In genomic region chr2:127886593-127886935, GRCh38 we compare ENCODE assay signal across 8 cellular contexts. TPM values are rescaled to one million over a fixed set of nuclear protein-coding genes. Genes with fewer than 3 reads are reported as not detected.
DNase-seq lines count a peak whose midpoint lies in the region; ATAC-seq and TF ChIP-seq lines count a peak whose summit lies in the region.
"Not testable (repeated sequence)": the region's sequence is repeated elsewhere in the genome, so short reads cannot be mapped to it uniquely, and the experiment has no call there.

No MANE protein-coding gene starts in this region.

- not testable (repeated sequence) for H3K27me3 Mint-ChIP-seq in stimulated activated naive CD8-positive, alpha-beta T cell treated with anti-CD3 and anti-CD28 coated beads, Interleukin-15, Interleukin-2, amounts not matched to agents 100 ng/mL and 50 ng/mL, for 24 hours

- TF ChIP-seq CTCF in Panc1 (IDR thresholded peaks at IDR 0.05); foreskin fibroblast (IDR thresholded peaks at IDR 0.05; ENCODE audit: low read depth, low read length): not testable (repeated sequence)

- H3K9ac ChIP-seq in mucosa of rectum (ENCODE audit: low read depth in 1 of 2, low read length in 2 of 2) = peak overlapping the region; percentile 47 to 79

- CTCF ChIA-PET in Panc1 (lab: Charles Lee) = not testable (repeated sequence)

- H3K4me1 Mint-ChIP-seq in stimulated activated naive CD8-positive, alpha-beta T cell treated with anti-CD3 and anti-CD28 coated beads, Interleukin-15, Interleukin-2, amounts not matched to agents 100 ng/mL and 50 ng/mL, for 24 hours (ENCODE audit: low read depth) = peaks cover 48% of the 10 kb centered on the region

- H3K27ac Mint-ChIP-seq in stimulated activated naive CD8-positive, alpha-beta T cell treated with anti-CD3 and anti-CD28 coated beads, Interleukin-15, Interleukin-2, amounts not matched to agents 100 ng/mL and 50 ng/mL, for 24 hours = peak overlapping the region; percentile 75

- in situ Hi-C loops in Panc1 (cut with HindIII; ENCODE audit: low pct_unique_long_range_greater_than_20kb, low sequenced_read_pairs) = not testable (repeated sequence)

- ATAC-seq in GM21447 (IDR thresholded peaks at IDR 0.05; ENCODE audit: unreplicated experiment) (peak; percentile 28), HG03108 (IDR thresholded peaks at IDR 0.05; ENCODE audit: unreplicated experiment) (peak; percentile 21), Panc1 (peak; percentile 49)

- H3K36me3 Mint-ChIP-seq in stimulated activated naive CD8-positive, alpha-beta T cell treated with anti-CD3 and anti-CD28 coated beads, Interleukin-15, Interleukin-2, amounts not matched to agents 100 ng/mL and 50 ng/mL, for 24 hours (ENCODE audit: low read depth) = peaks cover 31% of the 10 kb centered on the region

- H3K4me3 Mint-ChIP-seq in stimulated activated naive CD8-positive, alpha-beta T cell treated with anti-CD3 and anti-CD28 coated beads, Interleukin-15, Interleukin-2, amounts not matched to agents 100 ng/mL and 50 ng/mL, for 24 hours = peak overlapping the region; percentile 86

- not testable (repeated sequence) for H3K9me3 ChIP-seq in Panc1 (ENCODE audit: control insufficient read depth, insufficient read depth, low read depth, low read length); mucosa of rectum (ENCODE audit: control insufficient read depth in 2 of 2, low read length in 2 of 2)

- not testable (repeated sequence) for BruUV-seq in Panc1 (replicated peaks; lab: Mats Ljungman, UMichigan)

- H3K4me1 ChIP-seq in Panc1 (ENCODE audit: control insufficient read depth, insufficient read depth, low read length) (peaks cover 22% of the 10 kb centered on the region), mucosa of rectum (ENCODE audit: control insufficient read depth in 2 of 2, insufficient read depth in 2 of 2, low read length in 2 of 2) (peaks cover 14% of the 10 kb centered on the region in 2 donors)

- peak overlapping the region; percentile 49 to 50 for H3K4me3 ChIP-seq in Panc1 (ENCODE audit: low read depth in 2 of 2, low read length in 2 of 2)
- H3K4me3 ChIP-seq in foreskin fibroblast (ENCODE audit: low read depth in 1 of 2, low read length in 2 of 2) = peak overlapping the region; percentile 53 to 56
- H3K4me3 ChIP-seq in mucosa of rectum (ENCODE audit: low read length in 2 of 2) = peak overlapping the region; percentile 67 to 70

- H3K36me3 ChIP-seq in Panc1 (ENCODE audit: control insufficient read depth, insufficient read depth, low read length) = peaks cover 15% of the 10 kb centered on the region
- H3K36me3 ChIP-seq in mucosa of rectum (ENCODE audit: control insufficient read depth in 2 of 2, insufficient read depth in 2 of 2, low read length in 2 of 2) = not testable (repeated sequence)

- DNase-seq in DMS 273 (lab: John Stamatoyannopoulos, UW; ENCODE audit: unreplicated experiment) = peak; percentile 76
- DNase-seq in Panc1 (ENCODE audit: low read depth, low spot score) = not testable (repeated sequence)
- peak in 1 of 2 donors; percentile 42 for DNase-seq in foreskin fibroblast

- intact Hi-C loops in Panc1 (cut with micrococcal nuclease; ENCODE audit: unreplicated experiment) = not testable (repeated sequence)

- not testable (repeated sequence) for H3K9me3 Mint-ChIP-seq in stimulated activated naive CD8-positive, alpha-beta T cell treated with anti-CD3 and anti-CD28 coated beads, Interleukin-15, Interleukin-2, amounts not matched to agents 100 ng/mL and 50 ng/mL, for 24 hours

- not testable (repeated sequence) for H3K27me3 ChIP-seq in Panc1 (ENCODE audit: control insufficient read depth, insufficient read depth, low read length); mucosa of rectum (ENCODE audit: control insufficient read depth in 2 of 2, insufficient read depth in 2 of 2, low read length in 2 of 2)

- H3K27ac ChIP-seq in Panc1 (ENCODE audit: low read length) = peak overlapping the region; percentile 46
- H3K27ac ChIP-seq in angular gyrus (ENCODE audit: low read depth, low read length) = peak overlapping the region; percentile 82
- H3K27ac ChIP-seq in mucosa of rectum (ENCODE audit: low read depth in 2 of 2, low read length in 2 of 2) = peak overlapping the region; percentile 84 to 88

- POLR2A ChIA-PET in Panc1 (lab: Charles Lee) = interaction anchor here (0.6 kb wide), 1 partner anchor 219 kb away, joined by 3 read pairs; no protein-coding TSS in a partner anchor

RNA-seq across cellular contexts. Expression of gene AMMECR1L, which starts 0.8 kb away (rescaled TPM):
- 26.5 TPM for total RNA-seq in Panc1 (2021; ENCODE audit: unreplicated experiment)
- polyA plus RNA-seq in Panc1 (2012; ENCODE audit: insufficient read length) = 19.4 TPM

RNA-seq across cellular contexts. Expression of gene POLR2D, which starts 28.6 kb away (rescaled TPM):
- 62.1 TPM for total RNA-seq in Panc1 (2021; ENCODE audit: unreplicated experiment)
- 37.1 TPM for polyA plus RNA-seq in Panc1 (2012; ENCODE audit: insufficient read length)
